In genomic region chr15:96345560-96346389, GRCh38 we compare ENCODE assay signal across 1 cellular context.
TF ChIP-seq lines count a peak whose summit lies in the region.

No MANE protein-coding gene starts in this region.

TF ChIP-seq in HepG2, 621 proteins besides CTCF, POLR2A, EP300 and RAD21 (continued from another document):
- TF ChIP-seq STAG1 (CRISPR knock-in tag; IDR thresholded peaks at IDR 0.05): peak; percentile 71
